In genomic region chr17:12099412-12099811, GRCh38 we compare ENCODE assay signal across 8 cellular contexts.
"Had no signal": no experiment of that assay in that cellular context is flagged by ENCODE, and none has a peak within 500 bp of the region (broad histone marks: within the 10 kb centered on the region; RNA-seq: fewer than 3 reads in every experiment).

No MANE protein-coding gene starts in this region.

- H3K9ac ChIP-seq: KMS-11 had no signal

- H3K27ac ChIP-seq: KMS-11 had no signal

- FAIRE-seq: H1, H54, HTR-8/SVneo had no signal

- ATAC-seq: GM23338 had no signal

- H3K4me2 ChIP-seq: GM23338, KMS-11 had no signal

- DNase-seq: H9, HCEC 1CT, KBM-7 had no signal

- H3K4me3 ChIP-seq: GM23338 had no signal

- H2AFZ ChIP-seq: GM23338 had no signal
